In the genomic region with DNA sequence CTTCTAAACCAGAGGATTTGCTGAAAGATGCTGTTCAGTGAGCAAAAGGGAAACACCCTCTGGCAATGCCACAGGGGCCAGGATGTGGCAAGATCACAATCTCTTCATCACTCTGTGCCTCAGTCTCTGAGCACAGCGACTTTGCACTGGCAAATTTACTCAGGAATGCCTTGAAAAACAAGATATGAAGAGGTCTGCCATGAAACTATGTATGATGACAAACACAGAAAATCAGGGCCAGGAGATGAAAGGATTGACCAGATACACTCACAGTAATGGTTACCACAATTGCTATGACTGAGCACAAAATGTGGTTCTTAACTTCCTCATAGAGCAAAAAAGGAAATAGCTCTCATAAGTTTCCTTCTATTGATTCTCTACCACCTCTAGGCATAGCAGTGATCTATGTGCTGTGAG, we compare ENCODE assay signal across 8 cellular contexts. TPM values are rescaled to one million over a fixed set of nuclear protein-coding genes. Genes with fewer than 3 reads are reported as not detected.
DNase-seq lines count a peak whose midpoint lies in the region; ATAC-seq, FAIRE-seq and TF ChIP-seq lines count a peak whose summit lies in the region.

No MANE protein-coding gene starts in this region.

- FAIRE-seq in astrocyte (lab: Jason Lieb, UNC) = no peak

- no peak overlapping the region for H3K9ac ChIP-seq in SU-DHL-6 (ENCODE audit: low read length)
- no peak overlapping the region for H3K9ac ChIP-seq in astrocyte (ENCODE audit: low read length)

- H4K20me1 ChIP-seq in SU-DHL-6 (ENCODE audit: low read depth, low read length) (peaks cover 2% of the 10 kb centered on the region; the same call in 1 of the 2 replicates), astrocyte (ENCODE audit: insufficient read depth, low read length) (peaks cover 6% of the 10 kb centered on the region)

- H3K9me3 ChIP-seq in SU-DHL-6 (ENCODE audit: insufficient read depth, low read length) = no peaks in the 10 kb centered on the region
- H3K9me3 ChIP-seq in astrocyte (ENCODE audit: insufficient read depth, low read depth, low read length) = no peaks in the 10 kb centered on the region

- H2AFZ ChIP-seq in SU-DHL-6 (ENCODE audit: low read depth, low read length, severe bottlenecking) (no peak overlapping the region), astrocyte (ENCODE audit: low read depth, low read length) (no peak overlapping the region)

- TF ChIP-seq CTCF in SU-DHL-6 (IDR thresholded peaks at IDR 0.05; ENCODE audit: insufficient read depth, low read length, poor library complexity, severe bottlenecking) (no peak), astrocyte (IDR thresholded peaks at IDR 0.05; ENCODE audit: insufficient read depth, low read depth, low read length) (no peak)

- H3K36me3 ChIP-seq in SU-DHL-6 (ENCODE audit: low read length) (no peaks in the 10 kb centered on the region), astrocyte (ENCODE audit: insufficient read depth, low read length) (no peaks in the 10 kb centered on the region)

- H3K27me3 ChIP-seq in SU-DHL-6 (ENCODE audit: low read length) (no peaks in the 10 kb centered on the region), astrocyte (ENCODE audit: insufficient read depth, low read length) (no peaks in the 10 kb centered on the region)

- H3K27ac Mint-ChIP-seq in astrocyte (ENCODE audit: unreplicated experiment) = no peak overlapping the region

- peaks cover 89% of the 10 kb centered on the region for H3K79me2 ChIP-seq in SU-DHL-6 (ENCODE audit: insufficient read depth, low read length)
- H3K79me2 ChIP-seq in astrocyte (ENCODE audit: insufficient read depth, low read length) = peaks cover 10% of the 10 kb centered on the region

- no peaks in the 10 kb centered on the region for H3K27me3 Mint-ChIP-seq in astrocyte (ENCODE audit: low read depth, unreplicated experiment)

- H3K4me3 ChIP-seq in SU-DHL-6 (ENCODE audit: insufficient read depth, low read length, poor library complexity, severe bottlenecking) (no peak overlapping the region), astrocyte (ENCODE audit: insufficient read depth, low read depth, low read length) (no peak overlapping the region)

- H3K36me3 Mint-ChIP-seq in astrocyte (ENCODE audit: low read depth, unreplicated experiment) = no peaks in the 10 kb centered on the region

- DNase-seq in astrocyte (ENCODE audit: low read depth) (peak; percentile 9), head of caudate nucleus (no peak), NCI-H1694 (lab: John Stamatoyannopoulos, UW) (no peak), islet precursor cell (no peak)
- DNase-seq in stimulated activated CD8-positive, alpha-beta memory T cell treated with anti-CD3 and anti-CD28 coated beads, Interleukin-15, amount 100 ng/mL, for 1 hour (ENCODE audit: low read depth) = peak; percentile 28

- H3K9me2 ChIP-seq in SU-DHL-6 (replicated peaks; ENCODE audit: insufficient read depth, low read length) = no peaks in the 10 kb centered on the region

- H3K27ac ChIP-seq in SU-DHL-6 (ENCODE audit: low read depth, low read length) = peak overlapping the region; percentile 43
- no peak overlapping the region for H3K27ac ChIP-seq in astrocyte (ENCODE audit: low read depth, low read length)

- H3K9me3 Mint-ChIP-seq in astrocyte (ENCODE audit: unreplicated experiment) = no peaks in the 10 kb centered on the region

- H3K4me2 ChIP-seq in SU-DHL-6 (ENCODE audit: low read depth, low read length, poor library complexity, severe bottlenecking) (peak overlapping the region; percentile 5), astrocyte (ENCODE audit: low read length) (no peak overlapping the region)

- no peak overlapping the region for H3K4me3 Mint-ChIP-seq in astrocyte (ENCODE audit: unreplicated experiment)

- intact Hi-C loops in head of caudate nucleus (cut with DNase I) = no loop called here

- peaks cover 3% of the 10 kb centered on the region for H3K4me1 ChIP-seq in astrocyte (ENCODE audit: insufficient read depth, low read length)

- peaks cover 11% of the 10 kb centered on the region for H3K4me1 Mint-ChIP-seq in astrocyte (ENCODE audit: low read depth, unreplicated experiment)

- peak; percentile 67 for ATAC-seq in GM18870 (IDR thresholded peaks at IDR 0.05; ENCODE audit: unreplicated experiment)
- ATAC-seq in HG03045 (IDR thresholded peaks at IDR 0.05; ENCODE audit: unreplicated experiment) = peak; percentile 61

- H3F3A ChIP-seq in SU-DHL-6 (ENCODE audit: insufficient read depth) = 0 out of 2 replicates have a peak, but pooled peaks cover 5% of the 10 kb centered on the region

RNA-seq across cellular contexts. Expression of a gene that starts 5.8 kb away (rescaled TPM):
- 13.0 and 15.8 TPM in 2 replicates for total RNA-seq in astrocyte

RNA-seq across cellular contexts. Expression of a gene that starts 6.0 kb away (rescaled TPM):
- total RNA-seq in astrocyte = 14.4 and 16.7 TPM in 2 replicates

Comparison
In these comparisons a context has a peak if more than half of its experiments do, and no peak if none do; other contexts are left out.
1. DNase-seq: peak in astrocyte (single experiment) and stimulated activated CD8-positive, alpha-beta memory T cell treated with anti-CD3 and anti-CD28 coated beads, Interleukin-15, amount 100 ng/mL, for 1 hour (single experiment); none in head of caudate nucleus (0 of 42), NCI-H1694 (single experiment) and islet precursor cell (single experiment).